In genomic region chr5:154811653-154812465, GRCh38 we compare ENCODE assay signal across 8 cellular contexts. TPM values are rescaled to one million over a fixed set of nuclear protein-coding genes. Genes with fewer than 3 reads are reported as not detected.
DNase-seq lines count a peak whose midpoint lies in the region; ATAC-seq, FAIRE-seq and TF ChIP-seq lines count a peak whose summit lies in the region.

No MANE protein-coding gene starts in this region.

- peaks cover 30% of the 10 kb centered on the region for H3K4me1 Mint-ChIP-seq in activated CD8-positive, alpha-beta memory T cell treated with anti-CD3 and anti-CD28 coated beads, Interleukin-2, amount 10 ng/mL, durations not matched to agents 7 days and 5 days
- peaks cover 24% of the 10 kb centered on the region for H3K4me1 Mint-ChIP-seq in stimulated activated memory B cell treated with anti-CD40 and anti-IgM and Interleukin-4, amounts not matched to agents 10 μg/mL and 1 μg/mL and 100 μg/mL, for 72 hours

- no peak for TF ChIP-seq POLR2A in endothelial cell of umbilical vein (IDR thresholded peaks at IDR 0.05; ENCODE audit: low read depth, low read length)

- DNase-seq in GM04504 (ENCODE audit: low read depth) (peak; percentile 24), NOMO-1 (lab: John Stamatoyannopoulos, UW; ENCODE audit: unreplicated experiment in 2 of 2) (peak; percentile 53), endothelial cell of umbilical vein (ENCODE audit: low read depth, low spot score) (peak; percentile 77), myocyte (ENCODE audit: low read depth) (peak; percentile 64), NK-92 (lab: John Stamatoyannopoulos, UW; ENCODE audit: unreplicated experiment) (no peak)
- peak; percentile 75 for DNase-seq in activated CD8-positive, alpha-beta memory T cell treated with anti-CD3 and anti-CD28 coated beads, Interleukin-2, amount 10 ng/mL, durations not matched to agents 7 days and 5 days

- ATAC-seq in HG02884 (IDR thresholded peaks at IDR 0.05; ENCODE audit: unreplicated experiment), result peak; percentile 56
- peak; percentile 70 for ATAC-seq in activated CD8-positive, alpha-beta memory T cell treated with anti-CD3 and anti-CD28 coated beads, Interleukin-2, amount 10 ng/mL, durations not matched to agents 7 days and 5 days
- no peak for ATAC-seq in stimulated activated memory B cell treated with anti-CD40 and anti-IgM and Interleukin-4, amounts not matched to agents 10 μg/mL and 1 μg/mL and 100 μg/mL, for 72 hours

- H3K27me3 ChIP-seq in endothelial cell of umbilical vein (ENCODE audit: control insufficient read depth in 2 of 2, insufficient read depth in 2 of 2, low read length in 2 of 2), result no peaks in the 10 kb centered on the region

- no peak overlapping the region for H3K27ac ChIP-seq in endothelial cell of umbilical vein (ENCODE audit: insufficient read depth, low read depth, low read length)

- no peak overlapping the region for H3K9ac ChIP-seq in endothelial cell of umbilical vein (replicated peaks; ENCODE audit: extremely low read depth, insufficient read depth, low read length)

- H3K9me3 Mint-ChIP-seq in activated CD8-positive, alpha-beta memory T cell treated with anti-CD3 and anti-CD28 coated beads, Interleukin-2, amount 10 ng/mL, durations not matched to agents 7 days and 5 days (ENCODE audit: low read depth), result no peaks in the 10 kb centered on the region
- no peaks in the 10 kb centered on the region for H3K9me3 Mint-ChIP-seq in stimulated activated memory B cell treated with anti-CD40 and anti-IgM and Interleukin-4, amounts not matched to agents 10 μg/mL and 1 μg/mL and 100 μg/mL, for 72 hours

- no peak overlapping the region for H3K4me3 ChIP-seq in endothelial cell of umbilical vein (replicated peaks in 1 of 3; ENCODE audit: insufficient read depth in 1 of 3, low read depth in 1 of 3, low read length in 3 of 3)

- dilution Hi-C loops in endothelial cell of umbilical vein (cut with MboI; ENCODE audit: extremely low pct_ligation_motif_present, low sequenced_read_pairs), result no loop called here

- peaks cover 26 to 41% of the 10 kb centered on the region in 2 experiments for H3K36me3 ChIP-seq in endothelial cell of umbilical vein (ENCODE audit: control insufficient read depth in 2 of 2, extremely low read depth in 1 of 2, insufficient read depth in 2 of 2, low read length in 2 of 2)

- BruUV-seq in endothelial cell of umbilical vein (replicated peaks; lab: Mats Ljungman, UMichigan), result no TSS peak

- H3K79me2 ChIP-seq in endothelial cell of umbilical vein (ENCODE audit: control insufficient read depth, insufficient read depth, low read length), result no peaks in the 10 kb centered on the region

- H3K4me1 ChIP-seq in endothelial cell of umbilical vein (ENCODE audit: control insufficient read depth, extremely low read depth, insufficient read depth, low read length), result no peaks in the 10 kb centered on the region

- peak overlapping the region; percentile 50 for H3K27ac Mint-ChIP-seq in activated CD8-positive, alpha-beta memory T cell treated with anti-CD3 and anti-CD28 coated beads, Interleukin-2, amount 10 ng/mL, durations not matched to agents 7 days and 5 days
- H3K27ac Mint-ChIP-seq in stimulated activated memory B cell treated with anti-CD40 and anti-IgM and Interleukin-4, amounts not matched to agents 10 μg/mL and 1 μg/mL and 100 μg/mL, for 72 hours, result peak overlapping the region; percentile 26

- POLR2A ChIA-PET in endothelial cell of umbilical vein (lab: Charles Lee), result no interaction called here

- H4K20me1 ChIP-seq in endothelial cell of umbilical vein (replicated peaks; ENCODE audit: control insufficient read depth, extremely low read depth, insufficient read depth, low read length), result no peaks in the 10 kb centered on the region

- intact Hi-C loops in endothelial cell of umbilical vein (cut with micrococcal nuclease), result loop anchor here (1.0 to 2.0 kb wide), 4 partner anchors 47 to 162 kb away; partner anchors contain the start of genes CNOT8 and LARP1

- H3K9me3 ChIP-seq in endothelial cell of umbilical vein (replicated peaks; ENCODE audit: control insufficient read depth, insufficient read depth, low read length), result no peaks in the 10 kb centered on the region

- peaks cover 51% of the 10 kb centered on the region for H3K36me3 Mint-ChIP-seq in activated CD8-positive, alpha-beta memory T cell treated with anti-CD3 and anti-CD28 coated beads, Interleukin-2, amount 10 ng/mL, durations not matched to agents 7 days and 5 days
- peaks cover 59% of the 10 kb centered on the region for H3K36me3 Mint-ChIP-seq in stimulated activated memory B cell treated with anti-CD40 and anti-IgM and Interleukin-4, amounts not matched to agents 10 μg/mL and 1 μg/mL and 100 μg/mL, for 72 hours

- no peak overlapping the region for H3K4me3 Mint-ChIP-seq in activated CD8-positive, alpha-beta memory T cell treated with anti-CD3 and anti-CD28 coated beads, Interleukin-2, amount 10 ng/mL, durations not matched to agents 7 days and 5 days
- H3K4me3 Mint-ChIP-seq in stimulated activated memory B cell treated with anti-CD40 and anti-IgM and Interleukin-4, amounts not matched to agents 10 μg/mL and 1 μg/mL and 100 μg/mL, for 72 hours, result no peak overlapping the region

- CTCF ChIA-PET in activated CD8-positive, alpha-beta memory T cell treated with anti-CD3 and anti-CD28 coated beads, Interleukin-2, amount 10 ng/mL, durations not matched to agents 7 days and 5 days (lab: Charles Lee), result interaction anchor here (1.1 kb wide), 2 partner anchors 10 to 162 kb away, joined by 4 to 6 read pairs; no protein-coding TSS in a partner anchor
- CTCF ChIA-PET in endothelial cell of umbilical vein (lab: Charles Lee), result interaction anchor here (1.4 kb wide), 1 partner anchor 162 kb away, joined by 8 read pairs; no protein-coding TSS in a partner anchor

- H3K9me1 ChIP-seq in endothelial cell of umbilical vein (replicated peaks; ENCODE audit: control insufficient read depth, extremely low read depth, insufficient read depth, low read length), result no peaks in the 10 kb centered on the region

- peak; percentile 70 to 86 for TF ChIP-seq CTCF in endothelial cell of umbilical vein (IDR thresholded peaks at IDR 0.05; ENCODE audit: extremely low read depth in 1 of 2, insufficient read depth in 1 of 2, low read depth in 1 of 2, low read length in 2 of 2)

- no peaks in the 10 kb centered on the region for H3K27me3 Mint-ChIP-seq in activated CD8-positive, alpha-beta memory T cell treated with anti-CD3 and anti-CD28 coated beads, Interleukin-2, amount 10 ng/mL, durations not matched to agents 7 days and 5 days
- H3K27me3 Mint-ChIP-seq in stimulated activated memory B cell treated with anti-CD40 and anti-IgM and Interleukin-4, amounts not matched to agents 10 μg/mL and 1 μg/mL and 100 μg/mL, for 72 hours, result no peaks in the 10 kb centered on the region

- H2AFZ ChIP-seq in endothelial cell of umbilical vein (ENCODE audit: low read depth, low read length), result no peak overlapping the region

- FAIRE-seq in endothelial cell of umbilical vein (lab: Jason Lieb, UNC), result peak; percentile 97

- no peak overlapping the region for H3K4me2 ChIP-seq in endothelial cell of umbilical vein (ENCODE audit: insufficient read depth, low read length)

TF ChIP-seq in endothelial cell of umbilical vein, 7 proteins besides CTCF, POLR2A, EP300 and RAD21 (continues in another document):
- TF ChIP-seq MYC (IDR thresholded peaks at IDR 0.05; ENCODE audit: low read depth, low read length) (no peak), EZH2 (IDR thresholded peaks at IDR 0.05; ENCODE audit: borderline replicate concordance, low read depth, low read length, severe bottlenecking) (no peak), POLR2AphosphoS5 (IDR thresholded peaks at IDR 0.05; ENCODE audit: insufficient read depth, low read depth, low read length) (no peak), JUN (IDR thresholded peaks at IDR 0.05; ENCODE audit: borderline replicate concordance, insufficient read depth, insufficient read length, low read depth) (no peak)

RNA-seq across cellular contexts. Expression of gene FAXDC2, which starts 38.5 kb away (rescaled TPM):
- total RNA-seq in activated CD8-positive, alpha-beta memory T cell treated with anti-CD3 and anti-CD28 coated beads, Interleukin-2, amount 10 ng/mL, durations not matched to agents 7 days and 5 days, result not detected
- 5.8 and 8.3 TPM in 2 replicates for total RNA-seq in endothelial cell of umbilical vein
- 12.0 and 13.4 TPM in 2 replicates for polyA plus RNA-seq in endothelial cell of umbilical vein
- polyA plus RNA-seq in endothelial cell of umbilical vein (2011; cell fraction: cytosol; rRNA removed), result 6.5 and 6.9 TPM in 2 replicates
- 11.8 and 15.0 TPM in 2 replicates for polyA plus RNA-seq in endothelial cell of umbilical vein (2011; cell fraction: nucleus; rRNA removed)
- 3.4 and 4.9 TPM in 2 replicates for polyA plus RNA-seq in endothelial cell of umbilical vein (2012)
- 23.7 and 32.5 TPM in 2 replicates for polyA minus RNA-seq in endothelial cell of umbilical vein
- polyA minus RNA-seq in endothelial cell of umbilical vein (2011; cell fraction: cytosol; rRNA and poly(A)+ RNA removed), result not detected
- polyA minus RNA-seq in endothelial cell of umbilical vein (2011; cell fraction: nucleus; rRNA and poly(A)+ RNA removed), result 10.7 and 12.4 TPM in 2 replicates
- 11.6 and 17.8 TPM in 2 replicates for total RNA-seq in myocyte
- 11.6 TPM for polyA plus RNA-seq in myocyte (2012)

RNA-seq across cellular contexts. Expression of gene CNOT8, which starts 46.6 kb away (rescaled TPM):
- total RNA-seq in activated CD8-positive, alpha-beta memory T cell treated with anti-CD3 and anti-CD28 coated beads, Interleukin-2, amount 10 ng/mL, durations not matched to agents 7 days and 5 days, result 10 to 100 TPM; 61.6 to 62.4 TPM
- total RNA-seq in endothelial cell of umbilical vein, result 53.7 and 57.0 TPM in 2 replicates
- polyA plus RNA-seq in endothelial cell of umbilical vein, result 34.6 and 42.6 TPM in 2 replicates
- 47.8 and 48.2 TPM in 2 replicates for polyA plus RNA-seq in endothelial cell of umbilical vein (2011; cell fraction: cytosol; rRNA removed)
- polyA plus RNA-seq in endothelial cell of umbilical vein (2011; cell fraction: nucleus; rRNA removed), result 56.0 and 61.1 TPM in 2 replicates
- 40.6 and 55.9 TPM in 2 replicates for polyA plus RNA-seq in endothelial cell of umbilical vein (2012)
- 62.7 and 64.2 TPM in 2 replicates for polyA minus RNA-seq in endothelial cell of umbilical vein
- 32.9 TPM for polyA minus RNA-seq in endothelial cell of umbilical vein (2011; cell fraction: cytosol; rRNA and poly(A)+ RNA removed)
- 23.5 and 24.0 TPM in 2 replicates for polyA minus RNA-seq in endothelial cell of umbilical vein (2011; cell fraction: nucleus; rRNA and poly(A)+ RNA removed)
- 49.1 and 60.3 TPM in 2 replicates for total RNA-seq in myocyte
- 30.9 TPM for polyA plus RNA-seq in myocyte (2012)

RNA-seq across cellular contexts. Expression of gene LARP1, which starts 56.7 kb away (rescaled TPM):
- total RNA-seq in activated CD8-positive, alpha-beta memory T cell treated with anti-CD3 and anti-CD28 coated beads, Interleukin-2, amount 10 ng/mL, durations not matched to agents 7 days and 5 days, result 100 to 1,000 TPM; 212 to 238 TPM
- total RNA-seq in endothelial cell of umbilical vein (227 and 252 TPM in 2 replicates), myocyte (85.2 and 96.8 TPM in 2 replicates)
- polyA plus RNA-seq in endothelial cell of umbilical vein, result 57.1 and 70.4 TPM in 2 replicates
- 74.0 and 83.1 TPM in 2 replicates for polyA plus RNA-seq in endothelial cell of umbilical vein (2011; cell fraction: cytosol; rRNA removed)
- 155 and 162 TPM in 2 replicates for polyA plus RNA-seq in endothelial cell of umbilical vein (2011; cell fraction: nucleus; rRNA removed)
- polyA plus RNA-seq in endothelial cell of umbilical vein (2012), result 86.8 and 99.9 TPM in 2 replicates
- polyA minus RNA-seq in endothelial cell of umbilical vein, result 120 and 127 TPM in 2 replicates
- polyA minus RNA-seq in endothelial cell of umbilical vein (2011; cell fraction: cytosol; rRNA and poly(A)+ RNA removed), result 87.9 TPM
- polyA minus RNA-seq in endothelial cell of umbilical vein (2011; cell fraction: nucleus; rRNA and poly(A)+ RNA removed), result 92.8 and 116 TPM in 2 replicates
- 98.0 TPM for polyA plus RNA-seq in myocyte (2012)
